In the genomic region with DNA sequence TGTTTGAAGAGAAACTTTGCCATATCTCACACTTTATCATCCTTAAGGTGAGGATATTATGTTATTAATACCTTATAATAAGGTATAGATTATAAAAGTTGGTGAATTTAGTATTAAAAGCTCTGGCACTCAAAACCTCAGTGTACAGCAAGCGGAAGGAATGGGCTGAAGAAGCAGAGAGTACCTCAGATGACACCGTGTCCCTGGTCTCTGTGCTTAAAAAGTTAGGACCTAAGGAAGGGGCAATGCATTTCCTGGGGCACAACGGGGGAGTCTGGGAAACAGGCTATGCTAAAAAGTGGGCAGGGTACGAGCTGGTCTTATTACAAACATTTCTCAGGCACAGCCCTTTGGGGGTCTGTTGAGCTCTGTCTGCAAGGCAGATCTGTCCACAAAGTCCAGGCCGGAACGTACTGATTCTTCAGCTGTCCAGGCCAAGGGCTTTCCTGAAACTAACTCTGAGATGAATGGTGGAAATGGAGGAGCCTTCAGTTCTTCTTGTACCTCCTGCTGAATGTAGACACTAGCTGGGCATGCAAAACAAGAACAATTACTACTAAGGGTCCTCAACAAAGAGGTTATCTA, we compare ENCODE assay signal across 19 cellular contexts.
A peak's percentile ranks its signal among the peaks of the same experiment; 100 is the strongest.
DNase-seq lines count a peak whose midpoint lies in the region; ATAC-seq and TF ChIP-seq lines count a peak whose summit lies in the region.
"Had no signal": no experiment of that assay in that cellular context is flagged by ENCODE, and none has a peak within 500 bp of the region (broad histone marks: within the 10 kb centered on the region; RNA-seq: fewer than 3 reads in every experiment).

No MANE protein-coding gene starts in this region.

- H3K27me3 ChIP-seq in heart right ventricle (no peaks in the 10 kb centered on the region), mesendoderm (ENCODE audit: insufficient read depth, low read length, poor library complexity) (no peaks in the 10 kb centered on the region), tibial artery (no peaks in the 10 kb centered on the region), SK-N-SH (ENCODE audit: insufficient read depth) (no peaks in the 10 kb centered on the region)
- no peaks in the 10 kb centered on the region for H3K27me3 ChIP-seq in CD4-positive, alpha-beta memory T cell (ENCODE audit: insufficient read depth, low read length)

- H4K5ac ChIP-seq in mesendoderm (ENCODE audit: low read length), result no peak overlapping the region

- no peak for TF ChIP-seq EP300 in SK-N-SH (IDR thresholded peaks at IDR 0.05; ENCODE audit: borderline replicate concordance in 1 of 2, low read depth in 1 of 2, low read length in 1 of 2)

- no peaks in the 10 kb centered on the region for H3K27me3 Mint-ChIP-seq in CD4-positive, alpha-beta memory T cell
- H3K27me3 Mint-ChIP-seq: CD8-positive, alpha-beta memory T cell had no signal

- H3K9ac ChIP-seq in mesendoderm (ENCODE audit: low read length) (no peak overlapping the region), SK-N-SH (no peak overlapping the region)

- peak overlapping the region in 9 of 10 donors; percentile 7 to 46 (median 35) for H3K4me3 ChIP-seq in heart right ventricle
- no peak overlapping the region for H3K4me3 ChIP-seq in mesendoderm (ENCODE audit: low read length)
- H3K4me3 ChIP-seq in tibial artery, result peak overlapping the region in 1 of 2 donors; percentile 12
- H3K4me3 ChIP-seq in SK-N-SH (ENCODE audit: low read depth in 2 of 2, low read length in 1 of 2), result no peak overlapping the region
- no peak overlapping the region for H3K4me3 ChIP-seq in CD4-positive, alpha-beta memory T cell (ENCODE audit: low read length in 2 of 2)
- H3K4me3 ChIP-seq: SK-N-MC had no signal

- POLR2A ChIA-PET in SK-N-SH (lab: Yijun Ruan, JAX), result no interaction called here
- POLR2A ChIA-PET in CD4-positive, alpha-beta memory T cell (lab: Charles Lee; ENCODE audit: partially characterized antibody), result no interaction called here

- ATAC-seq in Right ventricle myocardium superior (ENCODE audit: poor library complexity) (peak; percentile 65), Right ventricle myocardium inferior (no peak), heart right ventricle (peak in 7 of 8 donors; percentile 37 to 74 (median 55))

- no peak overlapping the region for H3K4me3 Mint-ChIP-seq in CD4-positive, alpha-beta memory T cell
- H3K4me3 Mint-ChIP-seq: CD8-positive, alpha-beta memory T cell had no signal

- H3F3A ChIP-seq in SK-N-SH (replicated peaks; ENCODE audit: insufficient read depth), result no peaks in the 10 kb centered on the region

- H3K36me3 ChIP-seq in heart right ventricle, result no peaks in the 10 kb centered on the region
- no peaks in the 10 kb centered on the region for H3K36me3 ChIP-seq in mesendoderm (ENCODE audit: control insufficient read depth, insufficient read depth, low read length)
- no peaks in the 10 kb centered on the region for H3K36me3 ChIP-seq in tibial artery
- H3K36me3 ChIP-seq in SK-N-SH (replicated peaks in 1 of 2; ENCODE audit: control insufficient read depth in 1 of 2, insufficient read depth in 2 of 2, low read length in 1 of 2), result no peaks in the 10 kb centered on the region
- H3K36me3 ChIP-seq in CD4-positive, alpha-beta memory T cell (ENCODE audit: insufficient read depth, low read length), result no peaks in the 10 kb centered on the region

- H3K4ac ChIP-seq in mesendoderm (ENCODE audit: low read depth, low read length), result peak overlapping the region; percentile 93

- H3K18ac ChIP-seq in mesendoderm (ENCODE audit: low read length), result peak overlapping the region; percentile 86

- H3K9me3 Mint-ChIP-seq in CD4-positive, alpha-beta memory T cell, result peaks cover 0 to 21% (median 12%) of the 10 kb centered on the region in 8 donors

- H2BK5ac ChIP-seq in mesendoderm (ENCODE audit: low read length), result peak overlapping the region; percentile 90

- no peak for DNase-seq in Right ventricle myocardium superior
- DNase-seq in Right ventricle myocardium inferior (ENCODE audit: missing footprints), result no peak
- DNase-seq in heart right ventricle, result no peak
- DNase-seq in mesendoderm, result peak; percentile 29
- no peak for DNase-seq in tibial artery
- no peak for DNase-seq in SK-N-SH
- no peak for DNase-seq in NCI-H1417 treated with DMSO at 0.1 percent for 48 hours (lab: John Stamatoyannopoulos, UW)
- DNase-seq in CD4-positive, alpha-beta memory T cell, result no peak
- DNase-seq: C1 segment of cervical spinal cord; CD8-positive, alpha-beta memory T cell; Karpas-422; MV-4-11; NCI-H1694 treated with DMSO at 0.1 percent for 48 hours; NCI-H2081 treated with DMSO at 0.1 percent for 48 hours; NCI-H2171 treated with DMSO at 0.1 percent for 48 hours; NCI-H524 treated with DMSO at 0.1 percent for 48 hours; SHP77 had no signal

- H2AFZ ChIP-seq in SK-N-SH (ENCODE audit: low read depth), result no peak overlapping the region

- H3K9me3 ChIP-seq in heart right ventricle (peaks cover 0 to 14% (median 0%) of the 10 kb centered on the region in 11 donors), tibial artery (no peaks in the 10 kb centered on the region), SK-N-SH (peaks cover 18% of the 10 kb centered on the region)
- H3K9me3 ChIP-seq in CD4-positive, alpha-beta memory T cell (ENCODE audit: control insufficient read depth in 1 of 2, low read length in 2 of 2), result no peaks in the 10 kb centered on the region

- no peaks in the 10 kb centered on the region for H3K79me2 ChIP-seq in mesendoderm (ENCODE audit: control insufficient read depth, insufficient read depth, low read length)
- H3K79me2 ChIP-seq in SK-N-SH (ENCODE audit: insufficient read depth), result no peaks in the 10 kb centered on the region

- peak overlapping the region; percentile 68 for H2BK120ac ChIP-seq in mesendoderm (ENCODE audit: low read depth, low read length)

- 45 to 69% methylated on average over 6 of the region's 6 CpGs for WGBS in heart right ventricle, 2 donors
- no CpG with 5 or more reads among the region's 6 CpGs for WGBS in mesendoderm (ENCODE audit: extremely low coverage, insufficient coverage, low lambda C conversion rate)
- 41% methylated on average over 6 of the region's 6 CpGs for WGBS in SK-N-SH (ENCODE audit: low lambda C conversion rate)

- no peaks in the 10 kb centered on the region for H4K20me1 ChIP-seq in SK-N-SH (ENCODE audit: insufficient read depth)

- TF ChIP-seq RAD21 in SK-N-SH (IDR thresholded peaks at IDR 0.05; ENCODE audit: low read length), result no peak

- H3K4me1 Mint-ChIP-seq in CD4-positive, alpha-beta memory T cell, result no peaks in the 10 kb centered on the region
- H3K4me1 Mint-ChIP-seq: CD8-positive, alpha-beta memory T cell had no signal

- peak overlapping the region; percentile 57 for H4K8ac ChIP-seq in mesendoderm (ENCODE audit: low read depth, low read length)

- no peaks in the 10 kb centered on the region for H3K79me1 ChIP-seq in mesendoderm (ENCODE audit: low read length)

- no peak overlapping the region for H2BK15ac ChIP-seq in mesendoderm (replicated peaks; ENCODE audit: low read depth)

- H3K9me2 ChIP-seq in SK-N-SH, result peaks cover 5% of the 10 kb centered on the region

- TF ChIP-seq CTCF in heart right ventricle (IDR thresholded peaks at IDR 0.05), result no peak
- TF ChIP-seq CTCF in tibial artery (IDR thresholded peaks at IDR 0.05), result no peak
- no peak for TF ChIP-seq CTCF in SK-N-SH (IDR thresholded peaks at IDR 0.05)

- H3K4me2 ChIP-seq in mesendoderm (ENCODE audit: low read length), result no peak overlapping the region
- no peak overlapping the region for H3K4me2 ChIP-seq in SK-N-SH

- H3K4me1 ChIP-seq in heart right ventricle (no peaks in the 10 kb centered on the region), mesendoderm (ENCODE audit: control insufficient read depth, low read depth, low read length) (peaks cover 6% of the 10 kb centered on the region), tibial artery (peaks cover 0 to 15% (median 2%) of the 10 kb centered on the region in 4 donors), SK-N-SH (ENCODE audit: control insufficient read depth in 1 of 2, insufficient read depth in 2 of 2, low read depth in 1 of 2, low read length in 1 of 2) (no peaks in the 10 kb centered on the region)
- H3K4me1 ChIP-seq in CD4-positive, alpha-beta memory T cell (ENCODE audit: insufficient read depth, low read length), result no peaks in the 10 kb centered on the region

- intact Hi-C loops in Right ventricle myocardium superior (cut with DNase I), result no loop called here
- intact Hi-C loops in Right ventricle myocardium inferior (cut with DNase I), result no loop called here
- intact Hi-C loops in heart right ventricle (cut with DNase I), result no loop called here
- intact Hi-C loops in tibial artery (cut with DNase I; ENCODE audit: low total_unique reads), result no loop called here
- intact Hi-C loops in CD4-positive, alpha-beta memory T cell (cut with micrococcal nuclease), result no loop called here

- H2AK5ac ChIP-seq in mesendoderm (ENCODE audit: low read length), result no peak overlapping the region

- H3K56ac ChIP-seq in mesendoderm (ENCODE audit: low read length), result peak overlapping the region; percentile 29

- CTCF ChIA-PET in SK-N-SH (lab: Yijun Ruan, JAX), result interaction anchor here (1.0 kb wide), 1 partner anchor 50 kb away, joined by 3 read pairs; no protein-coding TSS in a partner anchor
- CTCF ChIA-PET in CD4-positive, alpha-beta memory T cell (lab: Charles Lee; ENCODE audit: partially characterized antibody), result interaction anchor here (1.0 kb wide), 1 partner anchor 20 kb away, joined by 4 read pairs; no protein-coding TSS in a partner anchor

- H3K36me3 Mint-ChIP-seq in CD4-positive, alpha-beta memory T cell, result no peaks in the 10 kb centered on the region
- H3K36me3 Mint-ChIP-seq: CD8-positive, alpha-beta memory T cell had no signal

- H3K27ac Mint-ChIP-seq in CD4-positive, alpha-beta memory T cell, result no peak overlapping the region
- H3K27ac Mint-ChIP-seq: CD8-positive, alpha-beta memory T cell had no signal

- H3K27ac ChIP-seq in heart right ventricle (peak overlapping the region in 9 of 10 donors; percentile 60 to 95 (median 74)), mesendoderm (ENCODE audit: low read depth, low read length) (peak overlapping the region; percentile 18), tibial artery (peak overlapping the region; percentile 49 to 52), SK-N-SH (ENCODE audit: low read depth in 2 of 2, low read length in 1 of 2) (no peak overlapping the region)
- H3K27ac ChIP-seq in CD4-positive, alpha-beta memory T cell (ENCODE audit: low read depth, low read length), result no peak overlapping the region
- H3K27ac ChIP-seq: 22Rv1, SK-N-MC had no signal

- H3K23ac ChIP-seq in mesendoderm (ENCODE audit: low read length), result no peak overlapping the region

TF ChIP-seq in SK-N-SH, 30 proteins besides CTCF, POLR2A, EP300 and RAD21 (continues in another document):
- TF ChIP-seq RCOR1 (IDR thresholded peaks at IDR 0.05; ENCODE audit: low read length) (no peak), SIN3A (IDR thresholded peaks at IDR 0.05; ENCODE audit: borderline replicate concordance, low read depth, low read length) (no peak), FOXM1 (IDR thresholded peaks at IDR 0.05; ENCODE audit: low read depth) (no peak), MEF2A (IDR thresholded peaks at IDR 0.05; ENCODE audit: borderline replicate concordance, low read depth) (no peak), MXI1 (IDR thresholded peaks at IDR 0.05; ENCODE audit: low read depth, low read length) (no peak)

Comparison
In these comparisons a context has a peak if more than half of its experiments do, and no peak if none do; other contexts are left out.
1. H3K27ac ChIP-seq: peak in heart right ventricle (9 of 10), mesendoderm (single experiment) and tibial artery (2 of 2); none in SK-N-SH (0 of 2) and CD4-positive, alpha-beta memory T cell (single experiment).
2. H3K4me3 ChIP-seq: peak in heart right ventricle (9 of 10); none in mesendoderm (single experiment), SK-N-SH (0 of 2) and CD4-positive, alpha-beta memory T cell (0 of 2).